1 cellular context compared by ENCODE assay signal in the genomic region with DNA sequence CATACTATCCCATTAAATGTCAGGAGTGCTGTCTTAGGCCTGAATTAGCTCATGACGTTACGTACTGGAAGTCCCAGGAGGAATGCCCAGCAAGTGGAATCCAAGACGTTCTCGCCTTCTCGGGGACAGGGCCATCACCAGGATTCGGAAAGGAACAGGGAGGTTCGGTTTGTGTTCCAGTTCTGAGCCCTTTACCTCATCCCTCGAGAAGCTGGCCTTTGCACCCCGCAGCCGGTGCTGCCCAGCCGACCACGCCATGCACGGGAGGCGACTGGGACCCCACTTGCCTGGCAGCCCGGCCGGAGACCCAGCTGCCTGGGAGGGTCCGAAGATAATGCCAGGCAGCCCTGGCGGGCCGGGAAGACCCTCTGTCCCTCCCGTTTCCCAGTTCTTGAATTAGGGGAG.
TF ChIP-seq lines count a peak whose summit lies in the region.

No MANE protein-coding gene starts in this region.

TF ChIP-seq in HepG2, 621 proteins besides CTCF, POLR2A, EP300 and RAD21 (continued from another document):
- TF ChIP-seq, protein P1, sequence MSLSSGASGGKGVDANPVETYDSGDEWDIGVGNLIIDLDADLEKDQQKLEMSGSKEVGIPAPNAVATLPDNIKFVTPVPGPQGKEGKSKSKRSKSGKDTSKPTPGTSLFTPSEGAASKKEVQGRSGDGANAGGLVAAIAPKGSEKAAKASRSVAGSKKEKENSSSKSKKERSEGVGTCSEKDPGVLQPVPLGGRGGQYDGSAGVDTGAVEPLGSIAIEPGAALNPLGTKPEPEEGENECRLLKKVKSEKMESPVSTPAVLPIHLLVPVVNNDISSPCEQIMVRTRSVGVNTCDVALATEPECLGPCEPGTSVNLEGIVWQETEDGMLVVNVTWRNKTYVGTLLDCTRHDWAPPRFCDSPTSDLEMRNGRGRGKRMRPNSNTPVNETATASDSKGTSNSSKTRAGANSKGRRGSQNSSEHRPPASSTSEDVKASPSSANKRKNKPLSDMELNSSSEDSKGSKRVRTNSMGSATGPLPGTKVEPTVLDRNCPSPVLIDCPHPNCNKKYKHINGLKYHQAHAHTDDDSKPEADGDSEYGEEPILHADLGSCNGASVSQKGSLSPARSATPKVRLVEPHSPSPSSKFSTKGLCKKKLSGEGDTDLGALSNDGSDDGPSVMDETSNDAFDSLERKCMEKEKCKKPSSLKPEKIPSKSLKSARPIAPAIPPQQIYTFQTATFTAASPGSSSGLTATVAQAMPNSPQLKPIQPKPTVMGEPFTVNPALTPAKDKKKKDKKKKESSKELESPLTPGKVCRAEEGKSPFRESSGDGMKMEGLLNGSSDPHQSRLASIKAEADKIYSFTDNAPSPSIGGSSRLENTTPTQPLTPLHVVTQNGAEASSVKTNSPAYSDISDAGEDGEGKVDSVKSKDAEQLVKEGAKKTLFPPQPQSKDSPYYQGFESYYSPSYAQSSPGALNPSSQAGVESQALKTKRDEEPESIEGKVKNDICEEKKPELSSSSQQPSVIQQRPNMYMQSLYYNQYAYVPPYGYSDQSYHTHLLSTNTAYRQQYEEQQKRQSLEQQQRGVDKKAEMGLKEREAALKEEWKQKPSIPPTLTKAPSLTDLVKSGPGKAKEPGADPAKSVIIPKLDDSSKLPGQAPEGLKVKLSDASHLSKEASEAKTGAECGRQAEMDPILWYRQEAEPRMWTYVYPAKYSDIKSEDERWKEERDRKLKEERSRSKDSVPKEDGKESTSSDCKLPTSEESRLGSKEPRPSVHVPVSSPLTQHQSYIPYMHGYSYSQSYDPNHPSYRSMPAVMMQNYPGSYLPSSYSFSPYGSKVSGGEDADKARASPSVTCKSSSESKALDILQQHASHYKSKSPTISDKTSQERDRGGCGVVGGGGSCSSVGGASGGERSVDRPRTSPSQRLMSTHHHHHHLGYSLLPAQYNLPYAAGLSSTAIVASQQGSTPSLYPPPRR (CRISPR knock-in tag; IDR thresholded peaks at IDR 0.05; ENCODE audit: borderline replicate concordance) = no peak
- TF ChIP-seq KLF13 (CRISPR knock-in tag; IDR thresholded peaks at IDR 0.05) (0 out of 2 replicates have a peak, but pooled peaks have one; percentile 26), ZNF253 (CRISPR knock-in tag; IDR thresholded peaks at IDR 0.05; ENCODE audit: borderline replicate concordance) (0 out of 2 replicates have a peak, but pooled peaks have one; percentile 28), ZFX (CRISPR knock-in tag; IDR thresholded peaks at IDR 0.05; ENCODE audit: low read depth) (peak; percentile 1; the same call in 1 of the 2 replicates), ZFP37 (CRISPR knock-in tag; IDR thresholded peaks at IDR 0.05; ENCODE audit: borderline replicate concordance) (no peak), SP4 (CRISPR knock-in tag; IDR thresholded peaks at IDR 0.05) (peak; percentile 18; the same call in 1 of the 2 replicates), HDAC1 (CRISPR knock-in tag; IDR thresholded peaks at IDR 0.05) (0 out of 2 replicates have a peak, but pooled peaks have one; percentile 16), POGZ (CRISPR knock-in tag; IDR thresholded peaks at IDR 0.05) (peak; percentile 27; the same call in 1 of the 2 replicates), ZNF546 (CRISPR knock-in tag; conservative IDR thresholded peaks at IDR 0.05) (0 out of 2 replicates have a peak, but pooled peaks have one; percentile 36), ESRRA (CRISPR knock-in tag; IDR thresholded peaks at IDR 0.05; ENCODE audit: low read depth) (0 out of 2 replicates have a peak, but pooled peaks have one; percentile 15), KDM5B (CRISPR knock-in tag; IDR thresholded peaks at IDR 0.05; ENCODE audit: borderline replicate concordance) (no peak), ZNF776 (CRISPR knock-in tag; IDR thresholded peaks at IDR 0.05) (0 out of 2 replicates have a peak, but pooled peaks have one; percentile 49), SMAD1 (CRISPR knock-in tag; IDR thresholded peaks at IDR 0.05; ENCODE audit: borderline replicate concordance, low read depth) (0 out of 2 replicates have a peak, but pooled peaks have one; percentile 21), SALL1 (CRISPR knock-in tag; IDR thresholded peaks at IDR 0.05) (peak; percentile 52), HNF4A (CRISPR knock-in tag; IDR thresholded peaks at IDR 0.05) (peak; percentile 57), ZNF780A (CRISPR knock-in tag; IDR thresholded peaks at IDR 0.05) (no peak), SOX13 (IDR thresholded peaks at IDR 0.05) (no peak), SOX13 (CRISPR knock-in tag; conservative IDR thresholded peaks at IDR 0.05 in 1 of 2, IDR thresholded peaks at IDR 0.05 in 1 of 2) (0 out of 4 replicates have a peak, but pooled peaks of 1 of the 2 experiments have one; percentile 1), GZF1 (CRISPR knock-in tag; IDR thresholded peaks at IDR 0.05) (peak; percentile 52; the same call in 1 of the 2 replicates), ZNF598 (CRISPR knock-in tag; IDR thresholded peaks at IDR 0.05; ENCODE audit: borderline replicate concordance) (0 out of 2 replicates have a peak, but pooled peaks have one; percentile 81), ARNT (IDR thresholded peaks at IDR 0.05) (no peak), ZNF83 (CRISPR knock-in tag; IDR thresholded peaks at IDR 0.05; ENCODE audit: borderline replicate concordance) (0 out of 2 replicates have a peak, but pooled peaks have one; percentile 28), RBFOX2 (IDR thresholded peaks at IDR 0.05; ENCODE audit: low read depth, low read length) (peak; percentile 31; the same call in 1 of the 2 replicates), ZNF263 (CRISPR knock-in tag; IDR thresholded peaks at IDR 0.05) (no peak), EZH2 (conservative IDR thresholded peaks at IDR 0.05; ENCODE audit: low read depth, low read length) (no peak), GATAD2A (CRISPR knock-in tag; IDR thresholded peaks at IDR 0.05) (0 out of 2 replicates have a peak, but pooled peaks have one; percentile 20), ZNF20 (CRISPR knock-in tag; IDR thresholded peaks at IDR 0.05) (0 out of 2 replicates have a peak, but pooled peaks have one; percentile 36), KLF16 (CRISPR knock-in tag; IDR thresholded peaks at IDR 0.05) (0 out of 4 replicates have a peak, but pooled peaks of 1 of the 2 experiments have one; percentile 34), PCBP1 (IDR thresholded peaks at IDR 0.05; ENCODE audit: borderline replicate concordance, low read depth, low read length) (no peak), SNAPC2 (CRISPR knock-in tag; IDR thresholded peaks at IDR 0.05) (0 out of 2 replicates have a peak, but pooled peaks have one; percentile 16), ZNF652 (CRISPR knock-in tag; IDR thresholded peaks at IDR 0.05; ENCODE audit: borderline replicate concordance, low read depth) (no peak), MAZ (IDR thresholded peaks at IDR 0.05; ENCODE audit: borderline replicate concordance, low read depth, low read length) (no peak), MAZ (CRISPR knock-in tag; IDR thresholded peaks at IDR 0.05; ENCODE audit: low read depth) (peak; percentile 10; the same call in 1 of the 2 replicates), POLR2AphosphoS5 (IDR thresholded peaks at IDR 0.05; ENCODE audit: low read depth, low read length) (peak; percentile 27; the same call in 1 of the 2 replicates), ZBTB38 (CRISPR knock-in tag; IDR thresholded peaks at IDR 0.05) (peak; percentile 61; the same call in 1 of the 2 replicates), KMT2B (CRISPR knock-in tag; IDR thresholded peaks at IDR 0.05) (0 out of 2 replicates have a peak, but pooled peaks have one; percentile 4), ZBTB7B (CRISPR knock-in tag; IDR thresholded peaks at IDR 0.05) (peak; percentile 74; the same call in 1 of the 2 replicates), EEA1 (CRISPR knock-in tag; IDR thresholded peaks at IDR 0.05; ENCODE audit: borderline replicate concordance) (0 out of 2 replicates have a peak, but pooled peaks have one; percentile 41), ZSCAN9 (CRISPR knock-in tag; IDR thresholded peaks at IDR 0.05; ENCODE audit: borderline replicate concordance) (no peak), ZNF543 (CRISPR knock-in tag; IDR thresholded peaks at IDR 0.05) (peak; percentile 38; the same call in 1 of the 2 replicates), ZKSCAN1 (IDR thresholded peaks at IDR 0.05; ENCODE audit: low read length) (no peak), MTA1 (CRISPR knock-in tag; IDR thresholded peaks at IDR 0.05; ENCODE audit: borderline replicate concordance) (0 out of 2 replicates have a peak, but pooled peaks have one; percentile 8)
- TF ChIP-seq, protein P2, sequence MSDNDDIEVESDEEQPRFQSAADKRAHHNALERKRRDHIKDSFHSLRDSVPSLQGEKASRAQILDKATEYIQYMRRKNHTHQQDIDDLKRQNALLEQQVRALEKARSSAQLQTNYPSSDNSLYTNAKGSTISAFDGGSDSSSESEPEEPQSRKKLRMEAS (IDR thresholded peaks at IDR 0.05) = peak; percentile 28
- TF ChIP-seq, protein P3, sequence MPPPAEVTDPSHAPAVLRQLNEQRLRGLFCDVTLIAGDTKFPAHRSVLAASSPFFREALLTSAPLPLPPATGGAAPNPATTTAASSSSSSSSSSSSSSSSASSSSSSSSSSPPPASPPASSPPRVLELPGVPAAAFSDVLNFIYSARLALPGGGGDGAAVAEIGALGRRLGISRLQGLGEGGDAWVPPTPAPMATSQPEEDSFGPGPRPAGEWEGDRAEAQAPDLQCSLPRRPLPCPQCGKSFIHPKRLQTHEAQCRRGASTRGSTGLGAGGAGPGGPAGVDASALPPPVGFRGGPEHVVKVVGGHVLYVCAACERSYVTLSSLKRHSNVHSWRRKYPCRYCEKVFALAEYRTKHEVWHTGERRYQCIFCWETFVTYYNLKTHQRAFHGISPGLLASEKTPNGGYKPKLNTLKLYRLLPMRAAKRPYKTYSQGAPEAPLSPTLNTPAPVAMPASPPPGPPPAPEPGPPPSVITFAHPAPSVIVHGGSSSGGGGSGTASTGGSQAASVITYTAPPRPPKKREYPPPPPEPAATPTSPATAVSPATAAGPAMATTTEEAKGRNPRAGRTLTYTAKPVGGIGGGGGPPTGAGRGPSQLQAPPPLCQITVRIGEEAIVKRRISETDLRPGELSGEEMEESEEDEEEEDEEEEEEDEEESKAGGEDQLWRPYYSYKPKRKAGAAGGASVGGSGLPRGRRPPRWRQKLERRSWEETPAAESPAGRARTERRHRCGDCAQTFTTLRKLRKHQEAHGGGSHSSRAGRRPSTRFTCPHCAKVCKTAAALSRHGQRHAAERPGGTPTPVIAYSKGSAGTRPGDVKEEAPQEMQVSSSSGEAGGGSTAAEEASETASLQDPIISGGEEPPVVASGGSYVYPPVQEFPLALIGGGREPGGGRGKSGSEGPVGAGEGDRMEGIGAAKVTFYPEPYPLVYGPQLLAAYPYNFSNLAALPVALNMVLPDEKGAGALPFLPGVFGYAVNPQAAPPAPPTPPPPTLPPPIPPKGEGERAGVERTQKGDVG (CRISPR knock-in tag; IDR thresholded peaks at IDR 0.05; ENCODE audit: borderline replicate concordance) = peak; percentile 60
- TF ChIP-seq, protein P4, sequence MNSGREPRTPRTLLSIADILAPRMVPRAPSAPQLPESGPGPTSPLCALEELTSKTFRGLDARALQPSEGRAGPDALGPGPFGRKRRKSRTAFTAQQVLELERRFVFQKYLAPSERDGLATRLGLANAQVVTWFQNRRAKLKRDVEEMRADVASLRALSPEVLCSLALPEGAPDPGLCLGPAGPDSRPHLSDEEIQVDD (CRISPR knock-in tag; IDR thresholded peaks at IDR 0.05; ENCODE audit: borderline replicate concordance) = 0 out of 2 replicates have a peak, but pooled peaks have one; percentile 53
- TF ChIP-seq, protein P5, sequence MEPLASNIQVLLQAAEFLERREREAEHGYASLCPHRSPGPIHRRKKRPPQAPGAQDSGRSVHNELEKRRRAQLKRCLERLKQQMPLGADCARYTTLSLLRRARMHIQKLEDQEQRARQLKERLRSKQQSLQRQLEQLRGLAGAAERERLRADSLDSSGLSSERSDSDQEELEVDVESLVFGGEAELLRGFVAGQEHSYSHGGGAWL (CRISPR knock-in tag; IDR thresholded peaks at IDR 0.05) = no peak
- TF ChIP-seq, protein P6, sequence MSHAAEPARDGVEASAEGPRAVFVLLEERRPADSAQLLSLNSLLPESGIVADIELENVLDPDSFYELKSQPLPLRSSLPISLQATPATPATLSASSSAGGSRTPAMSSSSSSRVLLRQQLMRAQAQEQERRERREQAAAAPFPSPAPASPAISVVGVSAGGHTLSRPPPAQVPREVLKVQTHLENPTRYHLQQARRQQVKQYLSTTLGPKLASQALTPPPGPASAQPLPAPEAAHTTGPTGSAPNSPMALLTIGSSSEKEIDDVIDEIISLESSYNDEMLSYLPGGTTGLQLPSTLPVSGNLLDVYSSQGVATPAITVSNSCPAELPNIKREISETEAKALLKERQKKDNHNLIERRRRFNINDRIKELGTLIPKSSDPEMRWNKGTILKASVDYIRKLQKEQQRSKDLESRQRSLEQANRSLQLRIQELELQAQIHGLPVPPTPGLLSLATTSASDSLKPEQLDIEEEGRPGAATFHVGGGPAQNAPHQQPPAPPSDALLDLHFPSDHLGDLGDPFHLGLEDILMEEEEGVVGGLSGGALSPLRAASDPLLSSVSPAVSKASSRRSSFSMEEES (CRISPR knock-in tag; IDR thresholded peaks at IDR 0.05) = no peak
